In genomic region chr20:49457444-49457843, GRCh38 we compare ENCODE assay signal across 32 cellular contexts. TPM values are rescaled to one million over a fixed set of nuclear protein-coding genes. Genes with fewer than 3 reads are reported as not detected.
"Had no signal": no experiment of that assay in that cellular context is flagged by ENCODE, and none has a peak within 500 bp of the region (broad histone marks: within the 10 kb centered on the region; RNA-seq: fewer than 3 reads in every experiment).

No MANE protein-coding gene starts in this region.

- H3K4me1 ChIP-seq: adrenal gland, foreskin keratinocyte had no signal

- H3K4me3 ChIP-seq: adrenal gland, body of pancreas, esophagus muscularis mucosa, gastrocnemius medialis, heart left ventricle had no signal

- H3K27ac ChIP-seq: adrenal gland, body of pancreas, esophagus muscularis mucosa, foreskin keratinocyte, gastrocnemius medialis, heart left ventricle had no signal

- DNase-seq: activated CD4-positive, alpha-beta memory T cell treated with anti-CD3 and anti-CD28 coated beads for 36 hours; activated CD4-positive, alpha-beta T cell treated with anti-CD3 and anti-CD28 coated beads for 36 hours; activated CD4-positive, alpha-beta T cell treated with anti-CD3 and anti-CD28 coated beads, Interleukin-2, amount 10 ng/mL, durations not matched to agents 24 days and 14 days; activated CD4-positive, CD25-positive, alpha-beta regulatory T cell; activated CD4-positive, CD25-positive, alpha-beta regulatory T cell treated with anti-CD3 and anti-CD28 coated beads, Interleukin-2, amount 50 U/mL, for 72 hours; activated CD8-positive, alpha-beta memory T cell treated with anti-CD3 and anti-CD28 coated beads, Interleukin-2, amount 10 ng/mL, durations not matched to agents 7 days and 5 days; activated CD8-positive, alpha-beta memory T cell treated with anti-CD3 and anti-CD28 coated beads, Interleukin-2, amount 50 U/mL, for 4 hours; activated CD8-positive, alpha-beta T cell treated with anti-CD3 and anti-CD28 coated beads, Interleukin-2, amount 10 ng/mL, durations not matched to agents 7 days and 5 days; activated effector memory CD4-positive, alpha-beta T cell treated with anti-CD3 and anti-CD28 coated beads, Interleukin-2, amount 50 U/mL, for 16 hours; activated naive CD4-positive, alpha-beta T cell treated with anti-CD3 and anti-CD28 coated beads for 36 hours; activated naive CD8-positive, alpha-beta T cell treated with anti-CD3 and anti-CD28 coated beads for 36 hours; activated naive CD8-positive, alpha-beta T cell treated with anti-CD3 and anti-CD28 coated beads, Interleukin-2, amount 50 U/mL, for 24 hours; activated T-cell treated with anti-CD3 and anti-CD28 coated beads, Interleukin-2, amount 50 U/mL, for 1 hour; activated T-cell treated with anti-CD3 and anti-CD28 coated beads, Interleukin-2, amount 50 U/mL, for 48 hours; adrenal gland; amygdala; aorta; body of pancreas; caudate nucleus; cortex of kidney; dermis blood vessel endothelial cell; effector CD4-positive, alpha-beta T cell; effector memory CD8-positive, alpha-beta T cell; erythroblast; foreskin keratinocyte; gastrocnemius medialis; glutamatergic neuron; heart left ventricle; T-helper 2 cell had no signal

- H3K36me3 ChIP-seq: adrenal gland, gastrocnemius medialis, heart left ventricle had no signal

- FAIRE-seq: colon had no signal

- H3K9me3 ChIP-seq: adrenal gland, body of pancreas, esophagus muscularis mucosa, gastrocnemius medialis, heart left ventricle had no signal

- H3K27me3 ChIP-seq: adrenal gland, body of pancreas, esophagus muscularis mucosa, gastrocnemius medialis, heart left ventricle had no signal

- ATAC-seq: activated CD4-positive, alpha-beta T cell treated with anti-CD3 and anti-CD28 coated beads for 36 hours; activated CD8-positive, alpha-beta memory T cell treated with anti-CD3 and anti-CD28 coated beads, Interleukin-2, amount 10 ng/mL, durations not matched to agents 7 days and 5 days; activated CD8-positive, alpha-beta T cell treated with anti-CD3 and anti-CD28 coated beads, Interleukin-2, amount 10 ng/mL, durations not matched to agents 7 days and 5 days; activated naive CD8-positive, alpha-beta T cell treated with anti-CD3 and anti-CD28 coated beads, Interleukin-2, amount 50 U/mL, for 24 hours; body of pancreas; effector memory CD8-positive, alpha-beta T cell; foreskin keratinocyte; gastrocnemius medialis; heart left ventricle had no signal

RNA-seq across cellular contexts. Expression of gene KCNB1, which starts 25.0 kb away (rescaled TPM):
- total RNA-seq: activated CD4-positive, alpha-beta memory T cell treated with anti-CD3 and anti-CD28 coated beads for 36 hours; activated CD4-positive, alpha-beta T cell treated with anti-CD3 and anti-CD28 coated beads for 36 hours; activated CD8-positive, alpha-beta memory T cell treated with anti-CD3 and anti-CD28 coated beads for 36 hours; activated CD8-positive, alpha-beta T cell treated with anti-CD3 and anti-CD28 coated beads, Interleukin-2, amount 10 ng/mL, durations not matched to agents 7 days and 5 days; activated naive CD4-positive, alpha-beta T cell treated with anti-CD3 and anti-CD28 coated beads for 36 hours; activated naive CD8-positive, alpha-beta T cell treated with anti-CD3 and anti-CD28 coated beads for 36 hours; dermis blood vessel endothelial cell; foreskin keratinocyte had no signal
- polyA plus RNA-seq: foreskin keratinocyte had no signal
